In genomic region chr1:202588644-202589189, GRCh38 we compare ENCODE assay signal across 12 cellular contexts.
A peak's percentile ranks its signal among the peaks of the same experiment; 100 is the strongest.
DNase-seq lines count a peak whose midpoint lies in the region; ATAC-seq and TF ChIP-seq lines count a peak whose summit lies in the region.
"Had no signal": no experiment of that assay in that cellular context is flagged by ENCODE, and none has a peak within 500 bp of the region (broad histone marks: within the 10 kb centered on the region; RNA-seq: fewer than 3 reads in every experiment).

No MANE protein-coding gene starts in this region.

- H3K4me1 ChIP-seq in Peyer's patch (peaks cover 0 to 8% (median 0%) of the 10 kb centered on the region in 4 donors), mucosa of descending colon (ENCODE audit: low read depth) (no peaks in the 10 kb centered on the region), tibial artery (peaks cover 9 to 95% (median 77%) of the 10 kb centered on the region in 4 donors), testis (peaks cover 20% of the 10 kb centered on the region)

- no peaks in the 10 kb centered on the region for H3K36me3 Mint-ChIP-seq in activated CD4-positive, alpha-beta T cell treated with anti-CD3 and anti-CD28 coated beads, Interleukin-2, amount 10 ng/mL, durations not matched to agents 24 days and 14 days (ENCODE audit: low read depth)

- H3K36me3 ChIP-seq in Peyer's patch (no peaks in the 10 kb centered on the region), mucosa of descending colon (ENCODE audit: low read depth) (no peaks in the 10 kb centered on the region), tibial artery (peaks cover 16 to 27% (median 22%) of the 10 kb centered on the region in 3 donors), testis (ENCODE audit: low read depth, missing control alignments) (no peaks in the 10 kb centered on the region)

- H3K27ac Mint-ChIP-seq in activated CD4-positive, alpha-beta T cell treated with anti-CD3 and anti-CD28 coated beads, Interleukin-2, amount 10 ng/mL, durations not matched to agents 24 days and 14 days = no peak overlapping the region
- H3K27ac Mint-ChIP-seq: naive thymus-derived CD4-positive, alpha-beta T cell had no signal

- TF ChIP-seq CTCF in Peyer's patch (IDR thresholded peaks at IDR 0.05) (no peak), mucosa of descending colon (IDR thresholded peaks at IDR 0.05) (no peak), tibial artery (IDR thresholded peaks at IDR 0.05) (no peak), testis (IDR thresholded peaks at IDR 0.05) (no peak)

- H3K4me1 Mint-ChIP-seq in activated CD4-positive, alpha-beta T cell treated with anti-CD3 and anti-CD28 coated beads, Interleukin-2, amount 10 ng/mL, durations not matched to agents 24 days and 14 days = peaks cover 6% of the 10 kb centered on the region

- intact Hi-C loops in mucosa of descending colon (cut with DNase I, micrococcal nuclease) = no loop called here
- intact Hi-C loops in tibial artery (cut with DNase I; ENCODE audit: low total_unique reads) = no loop called here
- intact Hi-C loops in activated CD4-positive, alpha-beta T cell treated with anti-CD3 and anti-CD28 coated beads, Interleukin-2, amount 10 ng/mL, durations not matched to agents 24 days and 14 days (cut with micrococcal nuclease) = no loop called here
- intact Hi-C loops in testis (cut with DNase I; ENCODE audit: low total_unique reads) = no loop called here

- TF ChIP-seq POLR2A in Peyer's patch (IDR thresholded peaks at IDR 0.05) (no peak), testis (IDR thresholded peaks at IDR 0.05) (no peak)

- H3K27me3 ChIP-seq in Peyer's patch (no peaks in the 10 kb centered on the region), tibial artery (no peaks in the 10 kb centered on the region), testis (no peaks in the 10 kb centered on the region)

- DNase-seq in Peyer's patch = no peak
- no peak for DNase-seq in epithelial cell of prostate (ENCODE audit: low read depth, low spot score)
- DNase-seq in mucosa of descending colon = no peak
- DNase-seq in tibial artery = no peak
- DNase-seq in activated CD4-positive, alpha-beta T cell treated with anti-CD3 and anti-CD28 coated beads, Interleukin-2, amount 10 ng/mL, durations not matched to agents 24 days and 14 days = no peak
- DNase-seq in DMS114 treated with DMSO at 0.1 percent for 48 hours (lab: John Stamatoyannopoulos, UW; ENCODE audit: unreplicated experiment) = no peak
- DNase-seq in testis = no peak
- no peak for DNase-seq in SIG-M5 treated with dmso at 0.1 percent for 504 hours (lab: John Stamatoyannopoulos, UW; ENCODE audit: unreplicated experiment)
- DNase-seq: activated T-cell treated with anti-CD3 and anti-CD28 coated beads, Interleukin-2, amount 50 U/mL, for 1 hour; caudate nucleus; COR-L47; naive thymus-derived CD4-positive, alpha-beta T cell had no signal

- H3K9me3 Mint-ChIP-seq in activated CD4-positive, alpha-beta T cell treated with anti-CD3 and anti-CD28 coated beads, Interleukin-2, amount 10 ng/mL, durations not matched to agents 24 days and 14 days = no peaks in the 10 kb centered on the region
- H3K9me3 Mint-ChIP-seq: naive thymus-derived CD4-positive, alpha-beta T cell had no signal

- WGBS in testis, 2 donors = 85 to 89% methylated on average over 4 of the region's 4 CpGs

- no peaks in the 10 kb centered on the region for H3K27me3 Mint-ChIP-seq in activated CD4-positive, alpha-beta T cell treated with anti-CD3 and anti-CD28 coated beads, Interleukin-2, amount 10 ng/mL, durations not matched to agents 24 days and 14 days
- H3K27me3 Mint-ChIP-seq: naive thymus-derived CD4-positive, alpha-beta T cell had no signal

- H3K9me3 ChIP-seq in Peyer's patch (no peaks in the 10 kb centered on the region), mucosa of descending colon (no peaks in the 10 kb centered on the region), tibial artery (no peaks in the 10 kb centered on the region), testis (no peaks in the 10 kb centered on the region)

- peak; percentile 20 for ATAC-seq in mucosa of descending colon
- ATAC-seq: naive thymus-derived CD4-positive, alpha-beta T cell had no signal

- H3K4me3 ChIP-seq in Peyer's patch = no peak overlapping the region
- no peak overlapping the region for H3K4me3 ChIP-seq in mucosa of descending colon
- H3K4me3 ChIP-seq in tibial artery = no peak overlapping the region
- no peak overlapping the region for H3K4me3 ChIP-seq in testis

- H3K4me3 Mint-ChIP-seq in activated CD4-positive, alpha-beta T cell treated with anti-CD3 and anti-CD28 coated beads, Interleukin-2, amount 10 ng/mL, durations not matched to agents 24 days and 14 days = no peak overlapping the region
- H3K4me3 Mint-ChIP-seq: naive thymus-derived CD4-positive, alpha-beta T cell had no signal

- H3K27ac ChIP-seq in Peyer's patch (peak overlapping the region in 3 of 4 donors; percentile 49 to 82 (median 78)), epithelial cell of prostate (peak overlapping the region; percentile 96), tibial artery (peak overlapping the region; percentile 77 to 82), testis (peak overlapping the region in 1 of 2 donors; percentile 44)
